Comparison of ENCODE assay signal across 8 cellular contexts in genomic region chr22:21567456-21568206, GRCh38. TPM values are rescaled to one million over a fixed set of nuclear protein-coding genes. Genes with fewer than 3 reads are reported as not detected.
DNase-seq lines count a peak whose midpoint lies in the region; ATAC-seq, FAIRE-seq and TF ChIP-seq lines count a peak whose summit lies in the region.

TSS of gene UBE2L3 (plus strand) at chr22:21567714. CDS start at chr22:21567745, 31 bp downstream.

- H3K9me3 Mint-ChIP-seq in activated CD8-positive, alpha-beta memory T cell treated with anti-CD3 and anti-CD28 coated beads, Interleukin-2, amount 10 ng/mL, durations not matched to agents 7 days and 5 days (ENCODE audit: low read depth) = no peaks in the 10 kb centered on the region
- H3K9me3 Mint-ChIP-seq in memory B cell = no peaks in the 10 kb centered on the region

- H2BK12ac ChIP-seq in H1 (ENCODE audit: low read depth, low read length) = no peak within 1 kb of the TSS

- H3K56ac ChIP-seq in H1 (replicated peaks; ENCODE audit: insufficient read length, low read depth, low read length) = peak within 1 kb of the TSS; percentile 88

- H3K4me3 Mint-ChIP-seq in activated CD8-positive, alpha-beta memory T cell treated with anti-CD3 and anti-CD28 coated beads, Interleukin-2, amount 10 ng/mL, durations not matched to agents 7 days and 5 days = peak within 1 kb of the TSS; percentile 97
- peak within 1 kb of the TSS; percentile 85 for H3K4me3 Mint-ChIP-seq in memory B cell

- peaks cover 2% of the 10 kb centered on the region for H3K23me2 ChIP-seq in H1 (ENCODE audit: low read depth, low read length)

- H4K8ac ChIP-seq in H1 (ENCODE audit: extremely low read depth, insufficient read depth, low read length) = peak within 1 kb of the TSS; percentile 100

- H3K18ac ChIP-seq in H1 (ENCODE audit: extremely low read depth, low read length) = peak within 1 kb of the TSS; percentile 83

- peak within 1 kb of the TSS; percentile 93 for H3K27ac Mint-ChIP-seq in activated CD8-positive, alpha-beta memory T cell treated with anti-CD3 and anti-CD28 coated beads, Interleukin-2, amount 10 ng/mL, durations not matched to agents 7 days and 5 days
- peak within 1 kb of the TSS; percentile 81 for H3K27ac Mint-ChIP-seq in memory B cell

- H3K79me1 ChIP-seq in H1 (ENCODE audit: low read depth, low read length) = peaks cover 9% of the 10 kb centered on the region

- peaks cover 21% of the 10 kb centered on the region for H3K36me3 Mint-ChIP-seq in activated CD8-positive, alpha-beta memory T cell treated with anti-CD3 and anti-CD28 coated beads, Interleukin-2, amount 10 ng/mL, durations not matched to agents 7 days and 5 days
- peaks cover under 1% of the 10 kb centered on the region for H3K36me3 Mint-ChIP-seq in memory B cell

- peak within 1 kb of the TSS; percentile 95 for H2BK5ac ChIP-seq in H1 (ENCODE audit: low read depth, low read length)

- no peaks in the 10 kb centered on the region for H3K9me3 ChIP-seq in H1 (ENCODE audit: insufficient read depth in 2 of 2, low read depth in 1 of 2, low read length in 1 of 2)

- CTCF ChIA-PET in activated CD8-positive, alpha-beta memory T cell treated with anti-CD3 and anti-CD28 coated beads, Interleukin-2, amount 10 ng/mL, durations not matched to agents 7 days and 5 days (lab: Charles Lee) = interaction anchor here (0.9 to 4.4 kb wide), 3 partner anchors 50 to 74 kb away, joined by 4 to 27 read pairs (median 20); partner anchors contain the start of genes SDF2L1 and YDJC
- CTCF ChIA-PET in H1 (lab: Charles Lee; ENCODE audit: partially characterized antibody) = interaction anchor here (1.4 kb wide), 1 partner anchor 11 kb away, joined by 3 read pairs; no protein-coding TSS in a partner anchor

- H2AFZ ChIP-seq in H1 (ENCODE audit: low read length) = no peak within 1 kb of the TSS

- H3K27me3 Mint-ChIP-seq in activated CD8-positive, alpha-beta memory T cell treated with anti-CD3 and anti-CD28 coated beads, Interleukin-2, amount 10 ng/mL, durations not matched to agents 7 days and 5 days = no peaks in the 10 kb centered on the region
- no peaks in the 10 kb centered on the region for H3K27me3 Mint-ChIP-seq in memory B cell

- H2AK5ac ChIP-seq in H1 (ENCODE audit: low read depth, low read length) = no peak within 1 kb of the TSS

- peak within 1 kb of the TSS; percentile 27 for H3K4ac ChIP-seq in H1 (replicated peaks; ENCODE audit: insufficient read length, low read depth, low read length)

- H2BK20ac ChIP-seq in H1 (ENCODE audit: low read length) = 0 out of 2 replicates have a peak within 1 kb of the TSS, but pooled peaks have one; percentile 72

- no peak within 1 kb of the TSS for H2BK15ac ChIP-seq in H1 (ENCODE audit: low read length)

- H3K27me3 ChIP-seq in H1 (replicated peaks in 1 of 4; ENCODE audit: control insufficient read depth in 3 of 4, extremely low read depth in 1 of 4, insufficient read depth in 3 of 4, low read length in 3 of 4) = no peaks in the 10 kb centered on the region; a peak in 1 of 7 replicates

- H3K4me2 ChIP-seq in H1 (ENCODE audit: insufficient read depth in 1 of 2, low read depth in 2 of 2, low read length in 2 of 2) = peak within 1 kb of the TSS; percentile 77 to 82

- TF ChIP-seq POLR2A in H1 (IDR thresholded peaks at IDR 0.05; ENCODE audit: control extremely low read depth in 1 of 2, low read depth in 2 of 2, low read length in 2 of 2) = peak; percentile 76 to 87

- FAIRE-seq in H1 (lab: Jason Lieb, UNC) = no peak

- peak within 1 kb of the TSS; percentile 54 to 91 (median 79) for H3K4me3 ChIP-seq in H1 (ENCODE audit: extremely low read depth in 1 of 4, insufficient read depth in 2 of 4, low read depth in 3 of 4, low read length in 4 of 4)

- no peak for TF ChIP-seq CTCF in H1 (IDR thresholded peaks at IDR 0.05; ENCODE audit: control extremely low read depth in 1 of 3, insufficient read depth in 1 of 3, low read depth in 1 of 3, low read length in 3 of 3)

- TF ChIP-seq RAD21 in H1 (IDR thresholded peaks at IDR 0.05 in 1 of 2, conservative IDR thresholded peaks at IDR 0.05 in 1 of 2; ENCODE audit: low read depth in 2 of 2, low read length in 2 of 2) = no peak

- peaks cover 43 to 50% of the 10 kb centered on the region in 2 experiments for H3K79me2 ChIP-seq in H1 (ENCODE audit: control insufficient read depth in 1 of 2, insufficient read depth in 2 of 2, low read length in 2 of 2)

- H3K4me1 ChIP-seq in H1 (replicated peaks in 1 of 4; ENCODE audit: control insufficient read depth in 3 of 4, insufficient read depth in 4 of 4, low read length in 3 of 4) = peaks cover 0 to 6% (median 3%) of the 10 kb centered on the region in 4 experiments; a peak in 4 of 7 replicates

- H3K27ac ChIP-seq in H1 (ENCODE audit: low read depth, low read length) = peak within 1 kb of the TSS; percentile 97

- peak within 1 kb of the TSS; percentile 70 for H4K5ac ChIP-seq in H1 (ENCODE audit: insufficient read length, low read depth, low read length)

- no peak within 1 kb of the TSS for H3K14ac ChIP-seq in H1 (ENCODE audit: insufficient read length)

- no peak for TF ChIP-seq EP300 in H1 (IDR thresholded peaks at IDR 0.05; ENCODE audit: borderline replicate concordance in 1 of 2, low read depth in 2 of 2, low read length in 2 of 2)

- ATAC-seq in GM18498 (IDR thresholded peaks at IDR 0.05; ENCODE audit: unreplicated experiment) (peak; percentile 56), HG03354 (IDR thresholded peaks at IDR 0.05; ENCODE audit: poor library complexity, severe bottlenecking, unreplicated experiment) (peak; percentile 70), memory B cell (ENCODE audit: low read depth) (peak; percentile 91), HG03457 (IDR thresholded peaks at IDR 0.05; ENCODE audit: unreplicated experiment) (no peak)
- peak; percentile 72 for ATAC-seq in activated CD8-positive, alpha-beta memory T cell treated with anti-CD3 and anti-CD28 coated beads, Interleukin-2, amount 10 ng/mL, durations not matched to agents 7 days and 5 days

- peaks cover 39% of the 10 kb centered on the region for H3K4me1 Mint-ChIP-seq in activated CD8-positive, alpha-beta memory T cell treated with anti-CD3 and anti-CD28 coated beads, Interleukin-2, amount 10 ng/mL, durations not matched to agents 7 days and 5 days
- H3K4me1 Mint-ChIP-seq in memory B cell = peaks cover 19% of the 10 kb centered on the region

- H2BK120ac ChIP-seq in H1 (replicated peaks; ENCODE audit: low read depth, low read length) = peak within 1 kb of the TSS; percentile 75

- POLR2A ChIA-PET in H1 (lab: Charles Lee; ENCODE audit: partially characterized antibody) = interaction anchor here (1.2 to 3.2 kb wide), 4 partner anchors 12 to 61 kb away, joined by 3 to 11 read pairs (median 4); no protein-coding TSS in a partner anchor

- WGBS in H1 (ENCODE audit: extremely low coverage in 1 of 2, insufficient coverage in 1 of 2, insufficient read length in 1 of 2, insufficient replicate concordance in 2 of 2, low coverage in 1 of 2, low lambda C conversion rate in 2 of 2, missing lambda C conversion rate in 1 of 2), 2 experiments = 2% methylated on average over 41 of the region's 77 CpGs; no CpG with 5 or more reads in 1 of the 2 experiments

- H3K23ac ChIP-seq in H1 (ENCODE audit: insufficient read length) = no peak within 1 kb of the TSS

- H3K36me3 ChIP-seq in H1 (ENCODE audit: control insufficient read depth in 2 of 4, insufficient read depth in 4 of 4, low read length in 3 of 4) = no peaks in the 10 kb centered on the region; a peak in 1 of 8 replicates

- H3K9ac ChIP-seq in H1 (replicated peaks in 1 of 4; ENCODE audit: extremely low read depth in 1 of 4, low read depth in 3 of 4, low read length in 3 of 4) = peak within 1 kb of the TSS; percentile 90 to 100 (median 96)

- peak within 1 kb of the TSS; percentile 94 for H4K91ac ChIP-seq in H1 (replicated peaks; ENCODE audit: insufficient read length, low read length)

- peak; percentile 51 for DNase-seq in NOMO-1 treated with dmso at 0.1 percent for 144 hours (lab: John Stamatoyannopoulos, UW; ENCODE audit: unreplicated experiment)
- peak; percentile 91 for DNase-seq in activated CD8-positive, alpha-beta memory T cell treated with anti-CD3 and anti-CD28 coated beads, Interleukin-2, amount 10 ng/mL, durations not matched to agents 7 days and 5 days
- DNase-seq in H1 (ENCODE audit: low read depth in 1 of 2, low spot score in 2 of 2) = peak; percentile 49 to 91
- peak; percentile 77 to 78 for DNase-seq in memory B cell (ENCODE audit: low spot score in 2 of 2)
- peak; percentile 73 to 84 (median 75) for DNase-seq in stimulated activated CD4-positive, alpha-beta T cell treated with anti-CD3 and anti-CD28 coated beads, TNF-alpha, amount 100 ng/mL, for 48 hours (ENCODE audit: low read depth in 3 of 3)

- peaks cover 22 to 25% of the 10 kb centered on the region in 2 experiments for H4K20me1 ChIP-seq in H1 (replicated peaks in 1 of 2; ENCODE audit: control insufficient read depth in 1 of 2, insufficient read depth in 2 of 2, low read length in 2 of 2)

TF ChIP-seq in H1, 55 proteins besides CTCF, POLR2A, EP300 and RAD21 (continues in another document):
- no peak for TF ChIP-seq SAP30 (IDR thresholded peaks at IDR 0.05; ENCODE audit: insufficient read depth, insufficient replicate concordance, low read length)
- peak; percentile 98 for TF ChIP-seq YY1 (IDR thresholded peaks at IDR 0.05; ENCODE audit: low read depth, low read length)
- TF ChIP-seq TEAD4 (IDR thresholded peaks at IDR 0.05; ENCODE audit: low read depth, low read length) = 0 out of 2 replicates have a peak, but pooled peaks have one; percentile 14
- TF ChIP-seq EZH2 (IDR thresholded peaks at IDR 0.05; ENCODE audit: low read depth, low read length, severe bottlenecking) = no peak
- 0 out of 4 replicates have a peak, but pooled peaks of 1 of the 2 experiments have one; percentile 14 for TF ChIP-seq SIN3A (conservative IDR thresholded peaks at IDR 0.05 in 1 of 2, IDR thresholded peaks at IDR 0.05 in 1 of 2; ENCODE audit: low read depth in 1 of 2, low read length in 2 of 2)
- TF ChIP-seq KDM5A (IDR thresholded peaks at IDR 0.05; ENCODE audit: low read length) = peak; percentile 91
- TF ChIP-seq BACH1 (IDR thresholded peaks at IDR 0.05; ENCODE audit: low read length) = peak; percentile 42; the same call in 1 of the 2 replicates
- TF ChIP-seq BCL11A (IDR thresholded peaks at IDR 0.05; ENCODE audit: low read depth in 2 of 2, low read length in 2 of 2) = no peak
- TF ChIP-seq HDAC6 (IDR thresholded peaks at IDR 0.05; ENCODE audit: low read depth, low read length) = no peak

RNA-seq across cellular contexts. Expression of gene UBE2L3, which starts in this region (rescaled TPM):
- 10 to 100 TPM; 57.3 to 67.8 TPM for total RNA-seq in activated CD8-positive, alpha-beta memory T cell treated with anti-CD3 and anti-CD28 coated beads, Interleukin-2, amount 10 ng/mL, durations not matched to agents 7 days and 5 days
- total RNA-seq in H1 (2021; fragmentation: NEBNext Ultra II Directional; extraction: Animal tissue kit (Norgen Biotek cat#: 25700)) = 90.0 and 92.3 TPM in 2 replicates
- polyA plus RNA-seq in H1 (2011; rRNA removed) = 55.5 and 63.5 TPM in 2 replicates
- 60.3 TPM for polyA plus RNA-seq in H1 (2011; cell fraction: cytosol; rRNA removed)
- 35.0 TPM for polyA plus RNA-seq in H1 (2011; cell fraction: nucleus; rRNA removed)
- polyA plus RNA-seq in H1 (2012, experiment 1 of 2) = 77.4 to 89.4 TPM (median 79.1 TPM) in 4 replicates
- polyA plus RNA-seq in H1 (2012, experiment 2 of 2) = 67.3 TPM
- polyA plus RNA-seq in H1 (2013, experiment 1 of 2) = 120 TPM
- polyA plus RNA-seq in H1 (2013, experiment 2 of 2) = 119 TPM
- 43.6 and 46.5 TPM in 2 replicates for polyA minus RNA-seq in H1 (2011; rRNA and poly(A)+ RNA removed)
- polyA minus RNA-seq in H1 (2011; cell fraction: cytosol; rRNA and poly(A)+ RNA removed) = 32.6 TPM
- 18.8 TPM for polyA minus RNA-seq in H1 (2011; cell fraction: nucleus; rRNA and poly(A)+ RNA removed)
